ENCODE assay signal across 18 cellular contexts in genomic region chr2:9809448-9810088, GRCh38. TPM values are rescaled to one million over a fixed set of nuclear protein-coding genes. Genes with fewer than 3 reads are reported as not detected.
A peak's percentile ranks its signal among the peaks of the same experiment; 100 is the strongest.
DNase-seq lines count a peak whose midpoint lies in the region; ATAC-seq and TF ChIP-seq lines count a peak whose summit lies in the region.
"Had no signal": no experiment of that assay in that cellular context is flagged by ENCODE, and none has a peak within 500 bp of the region (broad histone marks: within the 10 kb centered on the region; RNA-seq: fewer than 3 reads in every experiment).

No MANE protein-coding gene starts in this region.

- intact Hi-C loops in esophagus squamous epithelium (cut with DNase I): no loop called here
- intact Hi-C loops in spleen (cut with DNase I; ENCODE audit: low total_unique reads): loop anchor here (10.0 kb wide), 1 partner anchor 145 kb away; the partner anchor contains the start of gene GRHL1

- H3K4me1 ChIP-seq in esophagus squamous epithelium (peaks cover 48 to 100% (median 50%) of the 10 kb centered on the region in 3 donors), spleen (peaks cover 0 to 19% (median 12%) of the 10 kb centered on the region in 6 donors), HAP-1 (peaks cover 3% of the 10 kb centered on the region; the same call in 1 of the 2 replicates)

- no peak overlapping the region for H3K27ac Mint-ChIP-seq in stimulated activated memory B cell treated with anti-CD40 and anti-IgM and Interleukin-4, amounts not matched to agents 10 μg/mL and 1 μg/mL and 100 μg/mL, for 72 hours
- H3K27ac Mint-ChIP-seq: activated CD4-positive, alpha-beta T cell treated with anti-CD3 and anti-CD28 coated beads, Interleukin-2, amount 10 ng/mL, durations not matched to agents 24 days and 14 days; activated T-cell treated with anti-CD3 and anti-CD28 coated beads, Interleukin-2, amount 50 U/mL, for 72 hours; CD4-positive, alpha-beta T cell had no signal

- ATAC-seq in stimulated activated memory B cell treated with anti-CD40 and anti-IgM and Interleukin-4, amounts not matched to agents 10 μg/mL and 1 μg/mL and 100 μg/mL, for 72 hours: peak; percentile 6
- ATAC-seq: activated T-cell treated with anti-CD3 and anti-CD28 coated beads, Interleukin-2, amount 50 U/mL, for 72 hours; GM12878; heart left ventricle had no signal

- in situ Hi-C loops in HAP-1 (cut with MboI; ENCODE audit: low sequenced_read_pairs): loop anchor here (10.0 kb wide), 1 partner anchor 615 kb away; no protein-coding TSS in a partner anchor

- H3K27ac ChIP-seq in esophagus squamous epithelium: peak overlapping the region; percentile 69 to 90 (median 88)
- no peak overlapping the region for H3K27ac ChIP-seq in spleen
- H3K27ac ChIP-seq: heart left ventricle, ovary had no signal

- no peaks in the 10 kb centered on the region for H3K36me3 Mint-ChIP-seq in stimulated activated memory B cell treated with anti-CD40 and anti-IgM and Interleukin-4, amounts not matched to agents 10 μg/mL and 1 μg/mL and 100 μg/mL, for 72 hours

- WGBS in esophagus squamous epithelium, 2 donors: 58% methylated on average over 5 of the region's 15 CpGs; no CpG with 5 or more reads in 1 of the 2 donors
- WGBS in spleen, 5 donors: 66 to 90% (median 89%) methylated on average over 5 to 15 of the region's 15 CpGs

- peaks cover 31% of the 10 kb centered on the region for H3K27me3 Mint-ChIP-seq in stimulated activated memory B cell treated with anti-CD40 and anti-IgM and Interleukin-4, amounts not matched to agents 10 μg/mL and 1 μg/mL and 100 μg/mL, for 72 hours

- TF ChIP-seq CTCF in esophagus squamous epithelium (IDR thresholded peaks at IDR 0.05): no peak
- no peak for TF ChIP-seq CTCF in spleen (IDR thresholded peaks at IDR 0.05 in 8 of 11, conservative IDR thresholded peaks at IDR 0.05 in 3 of 11)

- TF ChIP-seq POLR2A in esophagus squamous epithelium (IDR thresholded peaks at IDR 0.05) (no peak), spleen (IDR thresholded peaks at IDR 0.05) (no peak)

- no peaks in the 10 kb centered on the region for H3K27me3 ChIP-seq in esophagus squamous epithelium
- H3K27me3 ChIP-seq in spleen (replicated peaks in 1 of 7): peaks cover 0 to 18% (median 0%) of the 10 kb centered on the region in 7 donors
- no peaks in the 10 kb centered on the region for H3K27me3 ChIP-seq in HAP-1 (ENCODE audit: low read depth)
- H3K27me3 ChIP-seq: heart left ventricle, ovary had no signal

- DNase-seq in NCI-H146 (lab: John Stamatoyannopoulos, UW) (peak; percentile 53), NCI-H146 treated with DMSO at 0.1 percent for 48 hours (lab: John Stamatoyannopoulos, UW; ENCODE audit: unreplicated experiment) (no peak), NCI-H69 (lab: John Stamatoyannopoulos, UW) (peak; percentile 32), esophagus squamous epithelium (lab: John Stamatoyannopoulos, UW) (no peak), DMS 273 (lab: John Stamatoyannopoulos, UW; ENCODE audit: unreplicated experiment) (no peak), spleen (no peak), HAP-1 (ENCODE audit: low spot score in 2 of 2) (no peak)
- DNase-seq: activated CD4-positive, alpha-beta T cell treated with anti-CD3 and anti-CD28 coated beads, Interleukin-2, amount 10 ng/mL, durations not matched to agents 24 days and 14 days; activated T-cell treated with anti-CD3 and anti-CD28 coated beads, Interleukin-2, amount 50 U/mL, for 72 hours; heart left ventricle; Kasumi-1; NCI-H1436; NCI-H82 had no signal

- no peak overlapping the region for H3K4me3 Mint-ChIP-seq in stimulated activated memory B cell treated with anti-CD40 and anti-IgM and Interleukin-4, amounts not matched to agents 10 μg/mL and 1 μg/mL and 100 μg/mL, for 72 hours
- H3K4me3 Mint-ChIP-seq: activated CD4-positive, alpha-beta T cell treated with anti-CD3 and anti-CD28 coated beads, Interleukin-2, amount 10 ng/mL, durations not matched to agents 24 days and 14 days; activated T-cell treated with anti-CD3 and anti-CD28 coated beads, Interleukin-2, amount 50 U/mL, for 72 hours; CD4-positive, alpha-beta T cell had no signal

- H3K36me3 ChIP-seq in esophagus squamous epithelium: no peaks in the 10 kb centered on the region
- no peaks in the 10 kb centered on the region for H3K36me3 ChIP-seq in spleen
- no peaks in the 10 kb centered on the region for H3K36me3 ChIP-seq in HAP-1 (replicated peaks)
- H3K36me3 ChIP-seq: heart left ventricle, ovary had no signal

- peaks cover 15% of the 10 kb centered on the region for H3K4me1 Mint-ChIP-seq in stimulated activated memory B cell treated with anti-CD40 and anti-IgM and Interleukin-4, amounts not matched to agents 10 μg/mL and 1 μg/mL and 100 μg/mL, for 72 hours

- no peaks in the 10 kb centered on the region for H3K9me3 Mint-ChIP-seq in stimulated activated memory B cell treated with anti-CD40 and anti-IgM and Interleukin-4, amounts not matched to agents 10 μg/mL and 1 μg/mL and 100 μg/mL, for 72 hours
- H3K9me3 Mint-ChIP-seq: activated CD4-positive, alpha-beta T cell treated with anti-CD3 and anti-CD28 coated beads, Interleukin-2, amount 10 ng/mL, durations not matched to agents 24 days and 14 days; activated T-cell treated with anti-CD3 and anti-CD28 coated beads, Interleukin-2, amount 50 U/mL, for 72 hours; CD4-positive, alpha-beta T cell had no signal

- H3K9me3 ChIP-seq in esophagus squamous epithelium: no peaks in the 10 kb centered on the region
- H3K9me3 ChIP-seq in spleen: no peaks in the 10 kb centered on the region
- no peaks in the 10 kb centered on the region for H3K9me3 ChIP-seq in HAP-1
- H3K9me3 ChIP-seq: heart left ventricle, ovary had no signal

- H3K4me3 ChIP-seq in esophagus squamous epithelium: no peak overlapping the region
- no peak overlapping the region for H3K4me3 ChIP-seq in spleen
- H3K4me3 ChIP-seq in HAP-1: no peak overlapping the region
- H3K4me3 ChIP-seq: GM12878, heart left ventricle, ovary, smooth muscle cell had no signal

RNA-seq across cellular contexts. Expression of gene TAF1B, which starts 33.7 kb away (rescaled TPM):
- total RNA-seq in esophagus squamous epithelium (10 to 100 TPM in 3 of 4 donors, 1 to 10 TPM in 1; 6.7 to 19.3 (median 14.9) TPM), spleen (10 to 100 TPM; 11.5 to 26.5 (median 19.1) TPM)
- 1 to 10 TPM; 3.8 to 5.3 (median 4.2) TPM for polyA plus RNA-seq in spleen

Comparison
In these comparisons a context has a peak if more than half of its experiments do, and no peak if none do; other contexts are left out.
1. DNase-seq: peak in NCI-H146 (single experiment) and NCI-H69 (single experiment); none in NCI-H146 treated with DMSO at 0.1 percent for 48 hours (single experiment), esophagus squamous epithelium (single experiment), DMS 273 (single experiment), spleen (single experiment) and HAP-1 (0 of 2).
2. H3K27ac ChIP-seq: peak in esophagus squamous epithelium (4 of 4); none in spleen (0 of 8).